ENCODE assay signal across 12 cellular contexts in genomic region chr5:142003266-142003800, GRCh38. TPM values are rescaled to one million over a fixed set of nuclear protein-coding genes. Genes with fewer than 3 reads are reported as not detected.
DNase-seq lines count a peak whose midpoint lies in the region; ATAC-seq, FAIRE-seq and TF ChIP-seq lines count a peak whose summit lies in the region.
"Had no signal": no experiment of that assay in that cellular context is flagged by ENCODE, and none has a peak within 500 bp of the region (broad histone marks: within the 10 kb centered on the region; RNA-seq: fewer than 3 reads in every experiment).

No MANE protein-coding gene starts in this region.

- H3K9me3 Mint-ChIP-seq in activated naive CD4-positive, alpha-beta T cell treated with anti-CD3 and anti-CD28 coated beads, Interleukin-2, amount 10 ng/mL, durations not matched to agents 7 days and 5 days: no peaks in the 10 kb centered on the region
- no peaks in the 10 kb centered on the region for H3K9me3 Mint-ChIP-seq in activated T-helper 17 cell treated with anti-CD3 and anti-CD28 coated beads, Interleukin-2, amount 50 U/mL, for 72 hours

- H3K4me2 ChIP-seq in smooth muscle cell: no peak overlapping the region

- H3K4me3 Mint-ChIP-seq in activated naive CD4-positive, alpha-beta T cell treated with anti-CD3 and anti-CD28 coated beads, Interleukin-2, amount 10 ng/mL, durations not matched to agents 7 days and 5 days: no peak overlapping the region
- no peak overlapping the region for H3K4me3 Mint-ChIP-seq in activated T-helper 17 cell treated with anti-CD3 and anti-CD28 coated beads, Interleukin-2, amount 50 U/mL, for 72 hours

- no peak for FAIRE-seq in bronchial epithelial cell (lab: Jason Lieb, UNC)
- FAIRE-seq: H1 had no signal

- H2AFZ ChIP-seq in smooth muscle cell (ENCODE audit: low read depth): no peak overlapping the region

- H3K4me1 ChIP-seq in smooth muscle cell (ENCODE audit: low read depth): no peaks in the 10 kb centered on the region

- DNase-seq in activated naive CD4-positive, alpha-beta T cell treated with anti-CD3 and anti-CD28 coated beads, Interleukin-2, amount 10 ng/mL, durations not matched to agents 7 days and 5 days: no peak
- no peak for DNase-seq in activated naive CD4-positive, alpha-beta T cell treated with anti-CD3 and anti-CD28 coated beads, Interleukin-2, amount 50 U/mL, for 16 hours
- DNase-seq in bronchial epithelial cell (ENCODE audit: low read depth): peak; percentile 54
- no peak for DNase-seq in smooth muscle cell (lab: John Stamatoyannopoulos, UW; ENCODE audit: unreplicated experiment)
- DNase-seq in effector CD8-positive, alpha-beta T cell (lab: John Stamatoyannopoulos, UW): no peak
- DNase-seq: Calu3, DMS53, NCI-H1436 treated with DMSO at 0.1 percent for 48 hours, NCI-H524 had no signal

- ATAC-seq in activated T-helper 17 cell treated with anti-CD3 and anti-CD28 coated beads, Interleukin-2, amount 50 U/mL, for 72 hours (replicated peaks): no peak
- ATAC-seq in GM21529 (IDR thresholded peaks at IDR 0.05; ENCODE audit: unreplicated experiment): no peak

- H3K9ac ChIP-seq in smooth muscle cell (ENCODE audit: low read depth): no peak overlapping the region

- peaks cover 13% of the 10 kb centered on the region for H3F3A ChIP-seq in smooth muscle cell (ENCODE audit: low read depth)

- no peaks in the 10 kb centered on the region for H3K27me3 Mint-ChIP-seq in activated naive CD4-positive, alpha-beta T cell treated with anti-CD3 and anti-CD28 coated beads, Interleukin-2, amount 10 ng/mL, durations not matched to agents 7 days and 5 days
- H3K27me3 Mint-ChIP-seq in activated T-helper 17 cell treated with anti-CD3 and anti-CD28 coated beads, Interleukin-2, amount 50 U/mL, for 72 hours: no peaks in the 10 kb centered on the region

- CTCF ChIA-PET in activated naive CD4-positive, alpha-beta T cell treated with anti-CD3 and anti-CD28 coated beads, Interleukin-2, amount 10 ng/mL, durations not matched to agents 7 days and 5 days (lab: Charles Lee): interaction anchor here (0.8 to 7.0 kb wide), 5 partner anchors 10 to 140 kb away, joined by 3 to 69 read pairs (median 5); partner anchors contain the start of gene GNPDA1

- H3K9me3 ChIP-seq in smooth muscle cell (replicated peaks; ENCODE audit: low read depth): no peaks in the 10 kb centered on the region

- no peaks in the 10 kb centered on the region for H3K79me2 ChIP-seq in smooth muscle cell (ENCODE audit: low read depth)

- no peaks in the 10 kb centered on the region for H4K20me1 ChIP-seq in smooth muscle cell (ENCODE audit: low read depth)

- peak overlapping the region; percentile 87 for H3K27ac Mint-ChIP-seq in activated naive CD4-positive, alpha-beta T cell treated with anti-CD3 and anti-CD28 coated beads, Interleukin-2, amount 10 ng/mL, durations not matched to agents 7 days and 5 days
- H3K27ac Mint-ChIP-seq in activated T-helper 17 cell treated with anti-CD3 and anti-CD28 coated beads, Interleukin-2, amount 50 U/mL, for 72 hours: peak overlapping the region; percentile 52

- peak overlapping the region; percentile 2 for H3K27ac ChIP-seq in smooth muscle cell (ENCODE audit: low read depth)

- H3K36me3 ChIP-seq in bronchial epithelial cell (ENCODE audit: control insufficient read depth, insufficient read depth, low read length) (peaks cover 5% of the 10 kb centered on the region), smooth muscle cell (ENCODE audit: low read depth) (peaks cover 4% of the 10 kb centered on the region)

- H3K4me1 Mint-ChIP-seq in activated naive CD4-positive, alpha-beta T cell treated with anti-CD3 and anti-CD28 coated beads, Interleukin-2, amount 10 ng/mL, durations not matched to agents 7 days and 5 days: peaks cover 60% of the 10 kb centered on the region
- H3K4me1 Mint-ChIP-seq in activated T-helper 17 cell treated with anti-CD3 and anti-CD28 coated beads, Interleukin-2, amount 50 U/mL, for 72 hours: peaks cover 34% of the 10 kb centered on the region

- TF ChIP-seq CTCF in bronchial epithelial cell (IDR thresholded peaks at IDR 0.05; ENCODE audit: insufficient read depth, low read length, severe bottlenecking): no peak
- no peak for TF ChIP-seq CTCF in smooth muscle cell (IDR thresholded peaks at IDR 0.05; ENCODE audit: borderline replicate concordance, insufficient read depth, poor library complexity, severe bottlenecking)

- peaks cover 75% of the 10 kb centered on the region for H3K36me3 Mint-ChIP-seq in activated naive CD4-positive, alpha-beta T cell treated with anti-CD3 and anti-CD28 coated beads, Interleukin-2, amount 10 ng/mL, durations not matched to agents 7 days and 5 days
- peaks cover 93% of the 10 kb centered on the region for H3K36me3 Mint-ChIP-seq in activated T-helper 17 cell treated with anti-CD3 and anti-CD28 coated beads, Interleukin-2, amount 50 U/mL, for 72 hours (ENCODE audit: low read depth)

- H3K27me3 ChIP-seq in bronchial epithelial cell (ENCODE audit: control insufficient read depth, insufficient read depth, low read length) (no peaks in the 10 kb centered on the region), smooth muscle cell (ENCODE audit: low read depth) (no peaks in the 10 kb centered on the region)

- WGBS in smooth muscle cell (ENCODE audit: low lambda C conversion rate): 84% methylated on average over 2 of the region's 2 CpGs

- H3K4me3 ChIP-seq in bronchial epithelial cell (ENCODE audit: low read depth, low read length) (no peak overlapping the region), smooth muscle cell (no peak overlapping the region)

RNA-seq across cellular contexts. Expression of gene GNPDA1, which starts 9.5 kb away (rescaled TPM):
- 10 to 100 TPM; 35.8 to 51.1 TPM for total RNA-seq in activated T-helper 17 cell treated with anti-CD3 and anti-CD28 coated beads, Interleukin-2, amount 50 U/mL, for 72 hours
- total RNA-seq in bronchial epithelial cell (40.1 and 67.1 TPM in 2 replicates), smooth muscle cell (20.7 and 29.6 TPM in 2 replicates)
- polyA plus RNA-seq in smooth muscle cell: 28.3 and 30.3 TPM in 2 replicates

RNA-seq across cellular contexts. Expression of gene RNF14, which starts 34.4 kb away (rescaled TPM):
- total RNA-seq in activated T-helper 17 cell treated with anti-CD3 and anti-CD28 coated beads, Interleukin-2, amount 50 U/mL, for 72 hours: 10 to 100 TPM; 28.4 to 30.8 TPM
- total RNA-seq in bronchial epithelial cell: 43.3 and 49.8 TPM in 2 replicates
- total RNA-seq in smooth muscle cell: 75.9 and 76.4 TPM in 2 replicates
- polyA plus RNA-seq in smooth muscle cell: 43.8 and 45.1 TPM in 2 replicates

RNA-seq across cellular contexts. Expression of gene PCDH12, which starts 45.3 kb away (rescaled TPM):
- total RNA-seq in activated T-helper 17 cell treated with anti-CD3 and anti-CD28 coated beads, Interleukin-2, amount 50 U/mL, for 72 hours: 1 to 10 TPM in 1 of 2 donors, under 1 TPM in 1; 0.54 to 4.3 TPM
- total RNA-seq in bronchial epithelial cell: under 0.01 and 0.26 TPM in 2 replicates
- total RNA-seq in smooth muscle cell: not detected in 2 replicates
- polyA plus RNA-seq in smooth muscle cell: 0.21 and 0.25 TPM in 2 replicates
- total RNA-seq: Calu3 had no signal
